1 cellular context compared by ENCODE assay signal in genomic region chr3:73060302-73060723, GRCh38.
TF ChIP-seq lines count a peak whose summit lies in the region.

No MANE protein-coding gene starts in this region.

TF ChIP-seq in IMR-90, 13 proteins besides CTCF, POLR2A, EP300 and RAD21:
- TF ChIP-seq BHLHE40 (IDR thresholded peaks at IDR 0.05; ENCODE audit: low read depth, low read length) (no peak), USF2 (IDR thresholded peaks at IDR 0.05; ENCODE audit: low read depth, low read length) (no peak), CEBPB (IDR thresholded peaks at IDR 0.05; ENCODE audit: low read depth, low read length) (peak; percentile 66), RFX5 (IDR thresholded peaks at IDR 0.05; ENCODE audit: low read depth, low read length) (no peak)
